ENCODE assay signal across 11 cellular contexts in genomic region chr1:160217466-160218165, GRCh38. TPM values are rescaled to one million over a fixed set of nuclear protein-coding genes. Genes with fewer than 3 reads are reported as not detected.
DNase-seq lines count a peak whose midpoint lies in the region; ATAC-seq and TF ChIP-seq lines count a peak whose summit lies in the region.
"Had no signal": no experiment of that assay in that cellular context is flagged by ENCODE, and none has a peak within 500 bp of the region (broad histone marks: within the 10 kb centered on the region; RNA-seq: fewer than 3 reads in every experiment).

No MANE protein-coding gene starts in this region.

- H3K4me1 Mint-ChIP-seq in WTC11: peaks cover 15% of the 10 kb centered on the region

- ATAC-seq in WTC11 (no peak), gastroesophageal sphincter (no peak), psoas muscle (peak in 1 of 4 donors; percentile 14), GM19324 (IDR thresholded peaks at IDR 0.05; ENCODE audit: low FRiP score, unreplicated experiment) (no peak)

- POLR2A ChIA-PET in WTC11 (lab: Charles Lee): no interaction called here

- H3K4me3 Mint-ChIP-seq in WTC11: no peak overlapping the region

- intact Hi-C loops in psoas muscle (cut with DNase I) (loop anchor here in 1 of 2 donors (2.0 kb wide), 1 partner anchor 25 kb away; no protein-coding TSS in a partner anchor), lower leg skin (cut with DNase I; ENCODE audit: low total_unique reads) (no loop called here)

- H3K4me1 ChIP-seq in gastroesophageal sphincter (peaks cover 6 to 44% (median 25%) of the 10 kb centered on the region in 3 donors), psoas muscle (peaks cover 19% of the 10 kb centered on the region)

- no peaks in the 10 kb centered on the region for H3K9me3 Mint-ChIP-seq in WTC11

- TF ChIP-seq CTCF in WTC11 (IDR thresholded peaks at IDR 0.05) (no peak), gastroesophageal sphincter (IDR thresholded peaks at IDR 0.05) (no peak), psoas muscle (IDR thresholded peaks at IDR 0.05) (no peak), lower leg skin (IDR thresholded peaks at IDR 0.05) (no peak)

- peak overlapping the region; percentile 78 for H3K27ac Mint-ChIP-seq in WTC11

- 30 to 37% methylated on average over 4 to 7 of the region's 11 CpGs for WGBS in gastroesophageal sphincter (ENCODE audit: low coverage in 1 of 2), 2 donors
- WGBS in psoas muscle, 3 donors: 51 to 63% (median 53%) methylated on average over 11 of the region's 11 CpGs
- 38 to 42% methylated on average over 11 of the region's 11 CpGs for WGBS in lower leg skin, 2 donors

- H3K36me3 Mint-ChIP-seq in WTC11: peaks cover 72% of the 10 kb centered on the region

- TF ChIP-seq POLR2A in gastroesophageal sphincter (IDR thresholded peaks at IDR 0.05) (no peak), lower leg skin (IDR thresholded peaks at IDR 0.05) (no peak)

- H3K27me3 Mint-ChIP-seq in WTC11 (ENCODE audit: low read depth): no peaks in the 10 kb centered on the region

- H3K27ac ChIP-seq in gastroesophageal sphincter (peak overlapping the region; percentile 24 to 79 (median 75)), psoas muscle (peak overlapping the region; percentile 63)

- peaks cover 4 to 99% of the 10 kb centered on the region in 2 donors for H3K36me3 ChIP-seq in gastroesophageal sphincter
- peaks cover 16 to 100% of the 10 kb centered on the region in 2 donors for H3K36me3 ChIP-seq in psoas muscle (ENCODE audit: insufficient read depth in 1 of 2, low read depth in 1 of 2)

- H3K9me3 ChIP-seq in gastroesophageal sphincter (no peaks in the 10 kb centered on the region), psoas muscle (no peaks in the 10 kb centered on the region)

- H3K27me3 ChIP-seq in gastroesophageal sphincter (no peaks in the 10 kb centered on the region), psoas muscle (ENCODE audit: insufficient read depth in 3 of 3, low read length in 2 of 3) (no peaks in the 10 kb centered on the region)

- H3K4me3 ChIP-seq in gastroesophageal sphincter (no peak overlapping the region), psoas muscle (no peak overlapping the region), lower leg skin (ENCODE audit: low read depth, poor library complexity, severe bottlenecking) (no peak overlapping the region)

- TF ChIP-seq EP300 in gastroesophageal sphincter (IDR thresholded peaks at IDR 0.05): no peak

- CTCF ChIA-PET in WTC11 (lab: Charles Lee): interaction anchor here (1.0 to 4.6 kb wide), 6 partner anchors 22 to 114 kb away, joined by 3 to 124 read pairs (median 42); no protein-coding TSS in a partner anchor

- DNase-seq in D341Med (ENCODE audit: low spot score): peak; percentile 29
- DNase-seq in WTC11 (ENCODE audit: low spot score): no peak
- DNase-seq in psoas muscle: no peak
- no peak for DNase-seq in globus pallidus (ENCODE audit: low spot score)
- DNase-seq in lower leg skin (ENCODE audit: low spot score in 2 of 2): no peak
- no peak for DNase-seq in activated effector memory CD4-positive, alpha-beta T cell treated with Interleukin-2 at 50 U/mL for 16 hours
- DNase-seq: activated naive CD4-positive, alpha-beta T cell treated with anti-CD3 and anti-CD28 coated beads, Interleukin-2, amount 50 U/mL, for 16 hours; NCI-H187 had no signal

TF ChIP-seq in WTC11, 78 proteins besides CTCF, POLR2A, EP300 and RAD21:
- TF ChIP-seq NFE2L1 (CRISPR knock-in tag; IDR thresholded peaks at IDR 0.05) (no peak), ZNF396 (CRISPR knock-in tag; IDR thresholded peaks at IDR 0.05; ENCODE audit: borderline replicate concordance) (no peak), FOXK1 (CRISPR knock-in tag; IDR thresholded peaks at IDR 0.05) (no peak), JAZF1 (CRISPR knock-in tag; IDR thresholded peaks at IDR 0.05) (no peak), ZNF281 (CRISPR knock-in tag; IDR thresholded peaks at IDR 0.05) (no peak), E2F1 (CRISPR knock-in tag; IDR thresholded peaks at IDR 0.05) (no peak), EMX1 (CRISPR knock-in tag; IDR thresholded peaks at IDR 0.05) (no peak)
- TF ChIP-seq, protein P1, sequence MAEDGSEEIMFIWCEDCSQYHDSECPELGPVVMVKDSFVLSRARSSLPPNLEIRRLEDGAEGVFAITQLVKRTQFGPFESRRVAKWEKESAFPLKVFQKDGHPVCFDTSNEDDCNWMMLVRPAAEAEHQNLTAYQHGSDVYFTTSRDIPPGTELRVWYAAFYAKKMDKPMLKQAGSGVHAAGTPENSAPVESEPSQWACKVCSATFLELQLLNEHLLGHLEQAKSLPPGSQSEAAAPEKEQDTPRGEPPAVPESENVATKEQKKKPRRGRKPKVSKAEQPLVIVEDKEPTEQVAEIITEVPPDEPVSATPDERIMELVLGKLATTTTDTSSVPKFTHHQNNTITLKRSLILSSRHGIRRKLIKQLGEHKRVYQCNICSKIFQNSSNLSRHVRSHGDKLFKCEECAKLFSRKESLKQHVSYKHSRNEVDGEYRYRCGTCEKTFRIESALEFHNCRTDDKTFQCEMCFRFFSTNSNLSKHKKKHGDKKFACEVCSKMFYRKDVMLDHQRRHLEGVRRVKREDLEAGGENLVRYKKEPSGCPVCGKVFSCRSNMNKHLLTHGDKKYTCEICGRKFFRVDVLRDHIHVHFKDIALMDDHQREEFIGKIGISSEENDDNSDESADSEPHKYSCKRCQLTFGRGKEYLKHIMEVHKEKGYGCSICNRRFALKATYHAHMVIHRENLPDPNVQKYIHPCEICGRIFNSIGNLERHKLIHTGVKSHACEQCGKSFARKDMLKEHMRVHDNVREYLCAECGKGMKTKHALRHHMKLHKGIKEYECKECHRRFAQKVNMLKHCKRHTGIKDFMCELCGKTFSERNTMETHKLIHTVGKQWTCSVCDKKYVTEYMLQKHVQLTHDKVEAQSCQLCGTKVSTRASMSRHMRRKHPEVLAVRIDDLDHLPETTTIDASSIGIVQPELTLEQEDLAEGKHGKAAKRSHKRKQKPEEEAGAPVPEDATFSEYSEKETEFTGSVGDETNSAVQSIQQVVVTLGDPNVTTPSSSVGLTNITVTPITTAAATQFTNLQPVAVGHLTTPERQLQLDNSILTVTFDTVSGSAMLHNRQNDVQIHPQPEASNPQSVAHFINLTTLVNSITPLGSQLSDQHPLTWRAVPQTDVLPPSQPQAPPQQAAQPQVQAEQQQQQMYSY (CRISPR knock-in tag; IDR thresholded peaks at IDR 0.05): no peak

RNA-seq across cellular contexts. Expression of gene PEA15, which starts 12.4 kb away (rescaled TPM):
- total RNA-seq in WTC11 (2021): 43.6 to 56.3 TPM (median 46.9 TPM) in 3 replicates
- 100 to 1,000 TPM in 3 of 4 donors, 10 to 100 TPM in 1; 94.6 to 325 (median 164) TPM for total RNA-seq in gastroesophageal sphincter
- 100 to 1,000 TPM in 2 of 4 donors, 10 to 100 TPM in 2; 51.2 to 232 (median 95.8) TPM for total RNA-seq in psoas muscle
- polyA plus RNA-seq in psoas muscle: 100 to 1,000 TPM in 1 of 3 donors, 10 to 100 TPM in 2; 83.4 to 111 (median 95.9) TPM
- 10 to 100 TPM; 50.7 to 76.6 (median 60.1) TPM for total RNA-seq in lower leg skin

RNA-seq across cellular contexts. Expression of gene CASQ1, which starts 27.2 kb away (rescaled TPM):
- total RNA-seq in WTC11 (2021) (0.46 to 0.50 TPM (median 0.48 TPM) in 3 replicates), gastroesophageal sphincter (1 to 10 TPM; 1.3 to 8.8 (median 2.2) TPM), psoas muscle (100 to 1,000 TPM; 399 to 903 (median 583) TPM), lower leg skin (under 1 TPM in 2 of 4 donors, not detected in 2; 0.12 to 0.23 TPM)
- polyA plus RNA-seq in psoas muscle: 100 to 1,000 TPM; 171 to 412 (median 329) TPM
- total RNA-seq: Daoy had no signal

RNA-seq across cellular contexts. Expression of gene DCAF8, which starts 44.7 kb away (rescaled TPM):
- total RNA-seq in WTC11 (2021) (121 to 143 TPM (median 128 TPM) in 3 replicates), gastroesophageal sphincter (100 to 1,000 TPM; 154 to 211 (median 159) TPM), psoas muscle (100 to 1,000 TPM; 135 to 204 (median 188) TPM), lower leg skin (100 to 1,000 TPM in 2 of 4 donors, 10 to 100 TPM in 2; 90.2 to 141 (median 97.9) TPM)
- polyA plus RNA-seq in psoas muscle: 100 to 1,000 TPM in 2 of 3 donors, 10 to 100 TPM in 1; 45.4 to 187 (median 106) TPM

Comparison
In these comparisons a context has a peak if more than half of its experiments do, and no peak if none do; other contexts are left out.
1. RNA of gene CASQ1, which starts 27.2 kb away (total RNA-seq): 399 to 903 TPM in psoas muscle; 1.3 to 8.8 TPM in gastroesophageal sphincter, 0.46 to 0.50 TPM in WTC11 and 0.12 to 0.23 TPM in lower leg skin; every median in the first group is over 10 times any median in the second.